In genomic region chr6:129644567-129645015, GRCh38 we compare ENCODE assay signal across 12 cellular contexts.
A peak's percentile ranks its signal among the peaks of the same experiment; 100 is the strongest.
DNase-seq lines count a peak whose midpoint lies in the region; ATAC-seq, FAIRE-seq and TF ChIP-seq lines count a peak whose summit lies in the region.
"Had no signal": no experiment of that assay in that cellular context is flagged by ENCODE, and none has a peak within 500 bp of the region (broad histone marks: within the 10 kb centered on the region; RNA-seq: fewer than 3 reads in every experiment).

No MANE protein-coding gene starts in this region.

- H3K4me3 ChIP-seq in esophagus squamous epithelium (no peak overlapping the region), osteoblast (ENCODE audit: insufficient read depth, low read length) (peak overlapping the region; percentile 2)
- H3K4me3 ChIP-seq: mucosa of descending colon, Peyer's patch had no signal

- peak; percentile 33 for DNase-seq in ELR (ENCODE audit: low read depth)
- DNase-seq in RCC 7860 (ENCODE audit: low spot score) = peak; percentile 6
- no peak for DNase-seq in esophagus squamous epithelium (lab: John Stamatoyannopoulos, UW)
- no peak for DNase-seq in osteoblast (ENCODE audit: insufficient read length, low spot score, missing footprints)
- DNase-seq in KBM-7 = no peak
- no peak for DNase-seq in stimulated activated CD4-positive, alpha-beta T cell treated with anti-CD3 and anti-CD28 coated beads, Interleukin-4, amount 100 ng/mL, for 1 hour
- no peak for DNase-seq in activated T-cell treated with anti-CD3 and anti-CD28 coated beads, Interleukin-2, amount 50 U/mL, for 1 hour
- DNase-seq: activated gamma-delta T cell treated with Interleukin-2 at 50 U/mL for 16 hours, mucosa of descending colon, NCI-H2029, Peyer's patch had no signal

- peak overlapping the region; percentile 70 for H3K4me2 ChIP-seq in osteoblast (ENCODE audit: insufficient read depth, low read length)

- H3K9me3 ChIP-seq in esophagus squamous epithelium (no peaks in the 10 kb centered on the region), osteoblast (ENCODE audit: low read depth, low read length) (no peaks in the 10 kb centered on the region)
- H3K9me3 ChIP-seq: mucosa of descending colon, Peyer's patch had no signal

- 29 to 44% methylated on average over 1 of the region's 1 CpG for WGBS in esophagus squamous epithelium, 2 donors

- H2AFZ ChIP-seq in osteoblast (ENCODE audit: low read length) = no peak overlapping the region

- TF ChIP-seq POLR2A in esophagus squamous epithelium (IDR thresholded peaks at IDR 0.05) = no peak

- H3K27ac ChIP-seq in esophagus squamous epithelium = peak overlapping the region in 3 of 4 donors; percentile 18 to 60 (median 45)
- H3K27ac ChIP-seq in osteoblast (ENCODE audit: low read depth, low read length) = peak overlapping the region; percentile 83

- no peak for ATAC-seq in HG02870 (IDR thresholded peaks at IDR 0.05; ENCODE audit: unreplicated experiment)

- TF ChIP-seq CTCF in esophagus squamous epithelium (IDR thresholded peaks at IDR 0.05) = no peak
- TF ChIP-seq CTCF in osteoblast (IDR thresholded peaks at IDR 0.05; ENCODE audit: extremely low read depth, low read depth, low read length) = no peak

- in situ Hi-C loops in KBM-7 (cut with MboI; ENCODE audit: low pct_unique_long_range_greater_than_20kb, low sequenced_read_pairs) = no loop called here

- H3K36me3 ChIP-seq in esophagus squamous epithelium = no peaks in the 10 kb centered on the region
- H3K36me3 ChIP-seq in osteoblast (ENCODE audit: insufficient read depth, low read length) = no peaks in the 10 kb centered on the region

- H3K27me3 ChIP-seq in esophagus squamous epithelium (no peaks in the 10 kb centered on the region), osteoblast (ENCODE audit: insufficient read depth, low read length) (no peaks in the 10 kb centered on the region)
- H3K27me3 ChIP-seq: Peyer's patch had no signal

- H3K79me2 ChIP-seq in osteoblast (ENCODE audit: insufficient read depth, low read length) = peaks cover 56% of the 10 kb centered on the region

- FAIRE-seq in RCC 7860 (lab: Jason Lieb, UNC) = peak; percentile 53

- H4K20me1 ChIP-seq in osteoblast (ENCODE audit: insufficient read depth, low read length) = no peaks in the 10 kb centered on the region

- H3K4me1 ChIP-seq in esophagus squamous epithelium (peaks cover 4 to 27% (median 14%) of the 10 kb centered on the region in 3 donors), osteoblast (ENCODE audit: insufficient read depth, low read length) (peaks cover 60% of the 10 kb centered on the region)
- H3K4me1 ChIP-seq: Peyer's patch had no signal

- intact Hi-C loops in esophagus squamous epithelium (cut with DNase I) = no loop called here

Comparison
In these comparisons a context has a peak if more than half of its experiments do, and no peak if none do; other contexts are left out.
1. DNase-seq: peak in ELR (single experiment) and RCC 7860 (single experiment); none in esophagus squamous epithelium (single experiment), osteoblast (single experiment), KBM-7 (single experiment), stimulated activated CD4-positive, alpha-beta T cell treated with anti-CD3 and anti-CD28 coated beads, Interleukin-4, amount 100 ng/mL, for 1 hour (single experiment) and activated T-cell treated with anti-CD3 and anti-CD28 coated beads, Interleukin-2, amount 50 U/mL, for 1 hour (single experiment).